In genomic region chr5:79612667-79613190, GRCh38 we compare ENCODE assay signal across 8 cellular contexts. TPM values are rescaled to one million over a fixed set of nuclear protein-coding genes. Genes with fewer than 3 reads are reported as not detected.
DNase-seq lines count a peak whose midpoint lies in the region; ATAC-seq lines count a peak whose summit lies in the region.

No MANE protein-coding gene starts in this region.

- no peaks in the 10 kb centered on the region for H3K9me3 ChIP-seq in iPS DF 6.9 (ENCODE audit: control insufficient read depth, insufficient read depth, low read length)

- H3K27ac Mint-ChIP-seq in activated T-cell treated with anti-CD3 and anti-CD28 coated beads, Interleukin-2, amount 50 U/mL, for 72 hours, result peak overlapping the region; percentile 97
- H3K27ac Mint-ChIP-seq in activated T-helper 2 cell treated with anti-CD3 and anti-CD28 coated beads, Interferon-gamma antibody, Interleukin-2, Interleukin-4, amounts not matched to agents 10 μg/mL and 5 μg/mL and 100 μg/mL, durations not matched to agents 14 hours and 24 hours and 36 hours, result peak overlapping the region; percentile 98
- peak overlapping the region; percentile 99 for H3K27ac Mint-ChIP-seq in stimulated activated effector memory CD8-positive, alpha-beta T cell treated with anti-CD3 and anti-CD28 coated beads, Interleukin-12 subunit alpha, Interleukin-12 subunit beta, amount 100 ng/mL, for 72 hours

- no peak for DNase-seq in activated T-cell treated with anti-CD3 and anti-CD28 coated beads, Interleukin-2, amount 50 U/mL, for 72 hours
- no peak for DNase-seq in activated T-cell treated with anti-CD3 and anti-CD28 coated beads, Interleukin-2, amount 50 U/mL, for 1 hour
- DNase-seq in activated T-helper 2 cell treated with anti-CD3 and anti-CD28 coated beads, Interferon-gamma antibody, Interleukin-2, Interleukin-4, amounts not matched to agents 10 μg/mL and 5 μg/mL and 100 μg/mL, durations not matched to agents 14 hours and 24 hours and 36 hours (ENCODE audit: low spot score), result no peak
- DNase-seq in iPS DF 6.9 (ENCODE audit: low read depth, low spot score) (no peak), NCI-H1105 treated with DMSO at 0.1 percent for 48 hours (lab: John Stamatoyannopoulos, UW) (no peak)
- DNase-seq in stimulated activated effector memory CD8-positive, alpha-beta T cell treated with anti-CD3 and anti-CD28 coated beads, Interleukin-12 subunit alpha, Interleukin-12 subunit beta, amount 100 ng/mL, for 72 hours (ENCODE audit: low spot score in 2 of 2), result no peak

- no peaks in the 10 kb centered on the region for H3K27me3 Mint-ChIP-seq in activated T-cell treated with anti-CD3 and anti-CD28 coated beads, Interleukin-2, amount 50 U/mL, for 72 hours (ENCODE audit: low read depth)
- no peaks in the 10 kb centered on the region for H3K27me3 Mint-ChIP-seq in activated T-helper 2 cell treated with anti-CD3 and anti-CD28 coated beads, Interferon-gamma antibody, Interleukin-2, Interleukin-4, amounts not matched to agents 10 μg/mL and 5 μg/mL and 100 μg/mL, durations not matched to agents 14 hours and 24 hours and 36 hours (ENCODE audit: low read depth)

- intact Hi-C loops in activated T-helper 2 cell treated with anti-CD3 and anti-CD28 coated beads, Interferon-gamma antibody, Interleukin-2, Interleukin-4, amounts not matched to agents 10 μg/mL and 5 μg/mL and 100 μg/mL, durations not matched to agents 14 hours and 24 hours and 36 hours (cut with micrococcal nuclease), result loop anchor here (1.0 to 5.0 kb wide), 4 partner anchors 51 to 375 kb away; partner anchors contain the start of genes HOMER1 and JMY

- peaks cover 46% of the 10 kb centered on the region for H3K4me1 Mint-ChIP-seq in activated T-cell treated with anti-CD3 and anti-CD28 coated beads, Interleukin-2, amount 50 U/mL, for 72 hours (ENCODE audit: low read depth)
- H3K4me1 Mint-ChIP-seq in activated T-helper 2 cell treated with anti-CD3 and anti-CD28 coated beads, Interferon-gamma antibody, Interleukin-2, Interleukin-4, amounts not matched to agents 10 μg/mL and 5 μg/mL and 100 μg/mL, durations not matched to agents 14 hours and 24 hours and 36 hours (ENCODE audit: low read depth), result peaks cover 22% of the 10 kb centered on the region
- peaks cover 31% of the 10 kb centered on the region for H3K4me1 Mint-ChIP-seq in stimulated activated effector memory CD8-positive, alpha-beta T cell treated with anti-CD3 and anti-CD28 coated beads, Interleukin-12 subunit alpha, Interleukin-12 subunit beta, amount 100 ng/mL, for 72 hours

- peaks cover 4 to 5% of the 10 kb centered on the region in 2 donors for H3K9me3 Mint-ChIP-seq in activated T-cell treated with anti-CD3 and anti-CD28 coated beads, Interleukin-2, amount 50 U/mL, for 72 hours
- peaks cover 19% of the 10 kb centered on the region for H3K9me3 Mint-ChIP-seq in activated T-helper 2 cell treated with anti-CD3 and anti-CD28 coated beads, Interferon-gamma antibody, Interleukin-2, Interleukin-4, amounts not matched to agents 10 μg/mL and 5 μg/mL and 100 μg/mL, durations not matched to agents 14 hours and 24 hours and 36 hours
- H3K9me3 Mint-ChIP-seq in stimulated activated effector memory CD8-positive, alpha-beta T cell treated with anti-CD3 and anti-CD28 coated beads, Interleukin-12 subunit alpha, Interleukin-12 subunit beta, amount 100 ng/mL, for 72 hours, result peaks cover 5% of the 10 kb centered on the region

- no CpG with 5 or more reads among the region's 24 CpGs for WGBS in iPS DF 6.9 (ENCODE audit: insufficient coverage, insufficient read length)

- H3K4me3 Mint-ChIP-seq in activated T-cell treated with anti-CD3 and anti-CD28 coated beads, Interleukin-2, amount 50 U/mL, for 72 hours, result peak overlapping the region; percentile 91 to 97
- H3K4me3 Mint-ChIP-seq in activated T-helper 2 cell treated with anti-CD3 and anti-CD28 coated beads, Interferon-gamma antibody, Interleukin-2, Interleukin-4, amounts not matched to agents 10 μg/mL and 5 μg/mL and 100 μg/mL, durations not matched to agents 14 hours and 24 hours and 36 hours (ENCODE audit: low read depth), result peak overlapping the region; percentile 99
- H3K4me3 Mint-ChIP-seq in stimulated activated effector memory CD8-positive, alpha-beta T cell treated with anti-CD3 and anti-CD28 coated beads, Interleukin-12 subunit alpha, Interleukin-12 subunit beta, amount 100 ng/mL, for 72 hours, result peak overlapping the region; percentile 95

- H3K4me3 ChIP-seq in iPS DF 6.9 (ENCODE audit: low read length), result peak overlapping the region; percentile 86

- H3K27ac ChIP-seq in iPS DF 6.9 (ENCODE audit: low read length), result no peak overlapping the region

- H3K27me3 ChIP-seq in iPS DF 6.9 (ENCODE audit: control insufficient read depth, insufficient read depth, low read length), result no peaks in the 10 kb centered on the region

- peak in 1 of 2 donors; percentile 12 for ATAC-seq in activated T-cell treated with anti-CD3 and anti-CD28 coated beads, Interleukin-2, amount 50 U/mL, for 72 hours (replicated peaks in 1 of 2)
- ATAC-seq in HG03342 (IDR thresholded peaks at IDR 0.05; ENCODE audit: unreplicated experiment) (peak; percentile 21), HG03378 (IDR thresholded peaks at IDR 0.05; ENCODE audit: unreplicated experiment) (no peak)
- peak; percentile 17 for ATAC-seq in stimulated activated effector memory CD8-positive, alpha-beta T cell treated with anti-CD3 and anti-CD28 coated beads, Interleukin-12 subunit alpha, Interleukin-12 subunit beta, amount 100 ng/mL, for 72 hours

- peaks cover 3% of the 10 kb centered on the region; the same call in 1 of the 2 replicates for H3K36me3 ChIP-seq in iPS DF 6.9 (ENCODE audit: control insufficient read depth, insufficient read depth, low read length)

- peaks cover 17 to 46% of the 10 kb centered on the region in 2 donors for H3K36me3 Mint-ChIP-seq in activated T-cell treated with anti-CD3 and anti-CD28 coated beads, Interleukin-2, amount 50 U/mL, for 72 hours (ENCODE audit: insufficient read depth in 2 of 2)
- H3K36me3 Mint-ChIP-seq in activated T-helper 2 cell treated with anti-CD3 and anti-CD28 coated beads, Interferon-gamma antibody, Interleukin-2, Interleukin-4, amounts not matched to agents 10 μg/mL and 5 μg/mL and 100 μg/mL, durations not matched to agents 14 hours and 24 hours and 36 hours (ENCODE audit: low read depth), result peaks cover 42% of the 10 kb centered on the region
- H3K36me3 Mint-ChIP-seq in stimulated activated effector memory CD8-positive, alpha-beta T cell treated with anti-CD3 and anti-CD28 coated beads, Interleukin-12 subunit alpha, Interleukin-12 subunit beta, amount 100 ng/mL, for 72 hours, result peaks cover 44% of the 10 kb centered on the region

- H3K4me1 ChIP-seq in iPS DF 6.9 (ENCODE audit: control insufficient read depth, insufficient read depth, low read length), result no peaks in the 10 kb centered on the region

RNA-seq across cellular contexts. Expression of gene TENT2, which starts 0.5 kb away (rescaled TPM):
- 100 to 1,000 TPM; 138 to 141 TPM for total RNA-seq in activated T-cell treated with anti-CD3 and anti-CD28 coated beads, Interleukin-2, amount 50 U/mL, for 72 hours
- 84.1 and 88.0 TPM in 2 replicates for total RNA-seq in activated T-helper 2 cell treated with anti-CD3 and anti-CD28 coated beads, Interferon-gamma antibody, Interleukin-2, Interleukin-4, amounts not matched to agents 10 μg/mL and 5 μg/mL and 100 μg/mL, durations not matched to agents 14 hours and 24 hours and 36 hours
